In genomic region chr4:184889683-184890082, GRCh38 we compare ENCODE assay signal across 29 cellular contexts.
DNase-seq lines count a peak whose midpoint lies in the region; ATAC-seq, FAIRE-seq and TF ChIP-seq lines count a peak whose summit lies in the region.
"Had no signal": no experiment of that assay in that cellular context is flagged by ENCODE, and none has a peak within 500 bp of the region (broad histone marks: within the 10 kb centered on the region; RNA-seq: fewer than 3 reads in every experiment).

No MANE protein-coding gene starts in this region.

- H3K4me3 Mint-ChIP-seq in activated naive CD8-positive, alpha-beta T cell treated with anti-CD3 and anti-CD28 coated beads, Interleukin-2, amount 50 U/mL, for 24 hours: no peak overlapping the region
- no peak overlapping the region for H3K4me3 Mint-ChIP-seq in activated naive CD8-positive, alpha-beta T cell treated with anti-CD3 and anti-CD28 coated beads for 36 hours
- no peak overlapping the region for H3K4me3 Mint-ChIP-seq in activated naive CD4-positive, alpha-beta T cell treated with anti-CD3 and anti-CD28 coated beads, Interleukin-2, amount 10 ng/mL, durations not matched to agents 7 days and 5 days
- H3K4me3 Mint-ChIP-seq: activated CD4-positive, alpha-beta memory T cell treated with anti-CD3 and anti-CD28 coated beads, Interleukin-2, amount 10 ng/mL, durations not matched to agents 7 days and 5 days; memory B cell had no signal

- H3K9me3 Mint-ChIP-seq in activated naive CD8-positive, alpha-beta T cell treated with anti-CD3 and anti-CD28 coated beads, Interleukin-2, amount 50 U/mL, for 24 hours: peaks cover 6% of the 10 kb centered on the region
- no peaks in the 10 kb centered on the region for H3K9me3 Mint-ChIP-seq in activated naive CD8-positive, alpha-beta T cell treated with anti-CD3 and anti-CD28 coated beads for 36 hours
- no peaks in the 10 kb centered on the region for H3K9me3 Mint-ChIP-seq in activated naive CD4-positive, alpha-beta T cell treated with anti-CD3 and anti-CD28 coated beads, Interleukin-2, amount 10 ng/mL, durations not matched to agents 7 days and 5 days
- H3K9me3 Mint-ChIP-seq: activated CD4-positive, alpha-beta memory T cell treated with anti-CD3 and anti-CD28 coated beads, Interleukin-2, amount 10 ng/mL, durations not matched to agents 7 days and 5 days had no signal

- TF ChIP-seq RAD21 in H1 (IDR thresholded peaks at IDR 0.05 in 1 of 2, conservative IDR thresholded peaks at IDR 0.05 in 1 of 2; ENCODE audit: low read depth in 2 of 2, low read length in 2 of 2): no peak

- H3K23me2 ChIP-seq in H1 (ENCODE audit: low read depth, low read length): no peaks in the 10 kb centered on the region

- no peak overlapping the region for H3K23ac ChIP-seq in H1 (ENCODE audit: insufficient read length)

- H2AK5ac ChIP-seq in H1 (ENCODE audit: low read depth, low read length): no peak overlapping the region

- POLR2A ChIA-PET in H1 (lab: Charles Lee; ENCODE audit: partially characterized antibody): no interaction called here

- 83% methylated on average over 8 of the region's 8 CpGs; no CpG with 5 or more reads in 1 of the 2 experiments for WGBS in H1 (ENCODE audit: extremely low coverage in 1 of 2, insufficient coverage in 1 of 2, insufficient read length in 1 of 2, insufficient replicate concordance in 2 of 2, low coverage in 1 of 2, low lambda C conversion rate in 2 of 2, missing lambda C conversion rate in 1 of 2), 2 experiments

- no peak overlapping the region for H3K27ac ChIP-seq in H1 (ENCODE audit: low read depth, low read length)
- no peak overlapping the region for H3K27ac ChIP-seq in dorsolateral prefrontal cortex
- H3K27ac ChIP-seq: coronary artery, PC-9, stomach, tibial nerve had no signal

- peaks cover 6% of the 10 kb centered on the region for H3K27me3 Mint-ChIP-seq in activated naive CD8-positive, alpha-beta T cell treated with anti-CD3 and anti-CD28 coated beads, Interleukin-2, amount 50 U/mL, for 24 hours
- peaks cover 3% of the 10 kb centered on the region for H3K27me3 Mint-ChIP-seq in activated naive CD8-positive, alpha-beta T cell treated with anti-CD3 and anti-CD28 coated beads for 36 hours
- H3K27me3 Mint-ChIP-seq in activated naive CD4-positive, alpha-beta T cell treated with anti-CD3 and anti-CD28 coated beads, Interleukin-2, amount 10 ng/mL, durations not matched to agents 7 days and 5 days: peaks cover 17% of the 10 kb centered on the region

- no peaks in the 10 kb centered on the region for H4K20me1 ChIP-seq in H1 (replicated peaks in 1 of 2; ENCODE audit: control insufficient read depth in 1 of 2, insufficient read depth in 2 of 2, low read length in 2 of 2)

- TF ChIP-seq CTCF in H1 (IDR thresholded peaks at IDR 0.05; ENCODE audit: control extremely low read depth in 1 of 3, insufficient read depth in 1 of 3, low read depth in 1 of 3, low read length in 3 of 3) (no peak), dorsolateral prefrontal cortex (IDR thresholded peaks at IDR 0.05 in 54 of 56, conservative IDR thresholded peaks at IDR 0.05 in 2 of 56; ENCODE audit: low read depth in 1 of 56, partially characterized antibody in 56 of 56) (no peak)

- no peaks in the 10 kb centered on the region for H3K36me3 ChIP-seq in H1 (ENCODE audit: control insufficient read depth in 2 of 4, insufficient read depth in 4 of 4, low read length in 3 of 4)
- H3K36me3 ChIP-seq: BE2C, stomach, tibial nerve had no signal

- no peak overlapping the region for H3K4me2 ChIP-seq in H1 (ENCODE audit: insufficient read depth in 1 of 2, low read depth in 2 of 2, low read length in 2 of 2)
- H3K4me2 ChIP-seq: PC-9 had no signal

- FAIRE-seq in H1 (lab: Jason Lieb, UNC): no peak
- FAIRE-seq: bronchial epithelial cell, endometrium had no signal

- no peak overlapping the region for H3K14ac ChIP-seq in H1 (ENCODE audit: insufficient read length)

- no peak for DNase-seq in activated naive CD8-positive, alpha-beta T cell treated with anti-CD3 and anti-CD28 coated beads, Interleukin-2, amount 50 U/mL, for 24 hours
- no peak for DNase-seq in activated naive CD8-positive, alpha-beta T cell treated with anti-CD3 and anti-CD28 coated beads for 36 hours
- DNase-seq in NOMO-1 treated with dmso at 0.1 percent for 144 hours (lab: John Stamatoyannopoulos, UW; ENCODE audit: unreplicated experiment) (peak; percentile 47), H1 (ENCODE audit: low read depth in 1 of 2, low spot score in 2 of 2) (no peak), dorsolateral prefrontal cortex (no peak), NCI-H446 treated with DMSO at 0.1 percent for 48 hours (lab: John Stamatoyannopoulos, UW) (no peak)
- DNase-seq in activated naive CD4-positive, alpha-beta T cell treated with anti-CD3 and anti-CD28 coated beads, Interleukin-2, amount 10 ng/mL, durations not matched to agents 7 days and 5 days: no peak
- DNase-seq: 8988T; activated CD4-positive, alpha-beta memory T cell treated with anti-CD3 and anti-CD28 coated beads, Interleukin-2, amount 10 ng/mL, durations not matched to agents 7 days and 5 days; activated CD4-positive, CD25-positive, alpha-beta regulatory T cell; activated T-cell treated with anti-CD3 and anti-CD28 coated beads for 4 hours; amniotic stem cell; BE2C; Calu3; HCEC 1CT; KG1; kidney glomerular epithelial cell; NCI-H1048; NCI-H187; NCI-H748 treated with DMSO at 0.1 percent for 48 hours; PC-9; stomach; T-helper 2 cell had no signal

- no peak overlapping the region for H3K4ac ChIP-seq in H1 (replicated peaks; ENCODE audit: insufficient read length, low read depth, low read length)

- H3K18ac ChIP-seq in H1 (ENCODE audit: extremely low read depth, low read length): no peak overlapping the region

- H3K9ac ChIP-seq in H1 (replicated peaks in 1 of 4; ENCODE audit: extremely low read depth in 1 of 4, low read depth in 3 of 4, low read length in 3 of 4): no peak overlapping the region

- no peak for TF ChIP-seq EP300 in H1 (IDR thresholded peaks at IDR 0.05; ENCODE audit: borderline replicate concordance in 1 of 2, low read depth in 2 of 2, low read length in 2 of 2)

- no peak overlapping the region for H3K56ac ChIP-seq in H1 (replicated peaks; ENCODE audit: insufficient read length, low read depth, low read length)

- H2BK15ac ChIP-seq in H1 (ENCODE audit: low read length): no peak overlapping the region

- no peak overlapping the region for H2BK120ac ChIP-seq in H1 (replicated peaks; ENCODE audit: low read depth, low read length)

- peak overlapping the region; percentile 57; the same call in 1 of the 2 replicates for H4K8ac ChIP-seq in H1 (ENCODE audit: extremely low read depth, insufficient read depth, low read length)

- H3K9me3 ChIP-seq in H1 (ENCODE audit: insufficient read depth in 2 of 2, low read depth in 1 of 2, low read length in 1 of 2): no peaks in the 10 kb centered on the region
- H3K9me3 ChIP-seq: BE2C had no signal

- H4K91ac ChIP-seq in H1 (replicated peaks; ENCODE audit: insufficient read length, low read length): no peak overlapping the region

- H4K5ac ChIP-seq in H1 (ENCODE audit: insufficient read length, low read depth, low read length): no peak overlapping the region

- no peaks in the 10 kb centered on the region for H3K79me1 ChIP-seq in H1 (ENCODE audit: low read depth, low read length)

- no peaks in the 10 kb centered on the region for H3K27me3 ChIP-seq in H1 (replicated peaks in 1 of 4; ENCODE audit: control insufficient read depth in 3 of 4, extremely low read depth in 1 of 4, insufficient read depth in 3 of 4, low read length in 3 of 4)
- peaks cover 0 to 6% (median 0%) of the 10 kb centered on the region in 45 donors for H3K27me3 ChIP-seq in dorsolateral prefrontal cortex
- H3K27me3 ChIP-seq: BE2C, stomach, tibial nerve had no signal

- H3K36me3 Mint-ChIP-seq in activated naive CD8-positive, alpha-beta T cell treated with anti-CD3 and anti-CD28 coated beads, Interleukin-2, amount 50 U/mL, for 24 hours (ENCODE audit: low read depth): no peaks in the 10 kb centered on the region
- H3K36me3 Mint-ChIP-seq in activated naive CD8-positive, alpha-beta T cell treated with anti-CD3 and anti-CD28 coated beads for 36 hours: no peaks in the 10 kb centered on the region
- H3K36me3 Mint-ChIP-seq in activated naive CD4-positive, alpha-beta T cell treated with anti-CD3 and anti-CD28 coated beads, Interleukin-2, amount 10 ng/mL, durations not matched to agents 7 days and 5 days: no peaks in the 10 kb centered on the region

- H3K79me2 ChIP-seq in H1 (ENCODE audit: control insufficient read depth in 1 of 2, insufficient read depth in 2 of 2, low read length in 2 of 2): no peaks in the 10 kb centered on the region

- H2BK12ac ChIP-seq in H1 (ENCODE audit: low read depth, low read length): no peak overlapping the region

- peak; percentile 15 for ATAC-seq in activated naive CD8-positive, alpha-beta T cell treated with anti-CD3 and anti-CD28 coated beads, Interleukin-2, amount 50 U/mL, for 24 hours
- no peak for ATAC-seq in GM21737 (IDR thresholded peaks at IDR 0.05; ENCODE audit: unreplicated experiment)

- CTCF ChIA-PET in H1 (lab: Charles Lee; ENCODE audit: partially characterized antibody): interaction anchor here (0.6 to 1.0 kb wide), 2 partner anchors 73 to 314 kb away, joined by 3 read pairs; no protein-coding TSS in a partner anchor
- CTCF ChIA-PET in activated naive CD4-positive, alpha-beta T cell treated with anti-CD3 and anti-CD28 coated beads, Interleukin-2, amount 10 ng/mL, durations not matched to agents 7 days and 5 days (lab: Charles Lee): no interaction called here

- TF ChIP-seq POLR2A in H1 (IDR thresholded peaks at IDR 0.05; ENCODE audit: control extremely low read depth in 1 of 2, low read depth in 2 of 2, low read length in 2 of 2): no peak

- no peak overlapping the region for H2BK5ac ChIP-seq in H1 (ENCODE audit: low read depth, low read length)

- H3K4me1 Mint-ChIP-seq in activated naive CD8-positive, alpha-beta T cell treated with anti-CD3 and anti-CD28 coated beads, Interleukin-2, amount 50 U/mL, for 24 hours: peaks cover 7% of the 10 kb centered on the region
- no peaks in the 10 kb centered on the region for H3K4me1 Mint-ChIP-seq in activated naive CD8-positive, alpha-beta T cell treated with anti-CD3 and anti-CD28 coated beads for 36 hours
- H3K4me1 Mint-ChIP-seq in activated naive CD4-positive, alpha-beta T cell treated with anti-CD3 and anti-CD28 coated beads, Interleukin-2, amount 10 ng/mL, durations not matched to agents 7 days and 5 days: peaks cover 2% of the 10 kb centered on the region
- H3K4me1 Mint-ChIP-seq: activated CD4-positive, alpha-beta memory T cell treated with anti-CD3 and anti-CD28 coated beads, Interleukin-2, amount 10 ng/mL, durations not matched to agents 7 days and 5 days had no signal

- H3K4me3 ChIP-seq in H1 (ENCODE audit: extremely low read depth in 1 of 4, insufficient read depth in 2 of 4, low read depth in 3 of 4, low read length in 4 of 4) (no peak overlapping the region), dorsolateral prefrontal cortex (no peak overlapping the region)
- H3K4me3 ChIP-seq: coronary artery, PC-9, stomach, tibial nerve had no signal

- no peaks in the 10 kb centered on the region for H3K4me1 ChIP-seq in H1 (replicated peaks in 1 of 4; ENCODE audit: control insufficient read depth in 3 of 4, insufficient read depth in 4 of 4, low read length in 3 of 4)
- H3K4me1 ChIP-seq: stomach, tibial nerve had no signal

- no peak overlapping the region for H2BK20ac ChIP-seq in H1 (ENCODE audit: low read length)

- H2AFZ ChIP-seq in H1 (ENCODE audit: low read length): no peak overlapping the region
- H2AFZ ChIP-seq: PC-9 had no signal

- H3K27ac Mint-ChIP-seq in activated naive CD8-positive, alpha-beta T cell treated with anti-CD3 and anti-CD28 coated beads, Interleukin-2, amount 50 U/mL, for 24 hours: no peak overlapping the region
- no peak overlapping the region for H3K27ac Mint-ChIP-seq in activated naive CD8-positive, alpha-beta T cell treated with anti-CD3 and anti-CD28 coated beads for 36 hours
- H3K27ac Mint-ChIP-seq in activated naive CD4-positive, alpha-beta T cell treated with anti-CD3 and anti-CD28 coated beads, Interleukin-2, amount 10 ng/mL, durations not matched to agents 7 days and 5 days: no peak overlapping the region
- H3K27ac Mint-ChIP-seq: activated CD4-positive, alpha-beta memory T cell treated with anti-CD3 and anti-CD28 coated beads, Interleukin-2, amount 10 ng/mL, durations not matched to agents 7 days and 5 days; memory B cell had no signal

- intact Hi-C loops in dorsolateral prefrontal cortex (cut with DNase I): no loop called here
